Comparison of ENCODE assay signal across 13 cellular contexts in the genomic region with DNA sequence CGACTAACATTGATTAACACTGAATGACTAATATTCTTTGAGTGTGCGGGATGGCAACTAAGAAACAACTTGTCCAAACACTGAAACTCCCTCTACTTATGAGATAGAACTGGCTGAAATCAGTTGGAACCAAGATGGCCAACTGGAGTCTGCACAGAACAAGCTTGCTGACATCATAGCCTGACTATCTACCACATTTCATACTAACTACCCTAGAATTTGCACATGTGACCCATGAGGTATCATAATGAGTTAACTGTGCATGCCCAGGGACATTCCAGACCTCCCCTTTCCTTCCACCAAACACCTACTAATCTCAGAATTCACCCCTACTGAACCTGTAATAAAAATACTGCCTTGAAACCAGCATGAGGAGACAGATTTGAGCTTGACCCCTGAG. TPM values are rescaled to one million over a fixed set of nuclear protein-coding genes. Genes with fewer than 3 reads are reported as not detected.
DNase-seq lines count a peak whose midpoint lies in the region; ATAC-seq and TF ChIP-seq lines count a peak whose summit lies in the region.
"Had no signal": no experiment of that assay in that cellular context is flagged by ENCODE, and none has a peak within 500 bp of the region (broad histone marks: within the 10 kb centered on the region; RNA-seq: fewer than 3 reads in every experiment).

No MANE protein-coding gene starts in this region.

- H2AFZ ChIP-seq in neural progenitor cell (replicated peaks) = no peak overlapping the region

- no peak overlapping the region for H3K27ac Mint-ChIP-seq in neural progenitor cell

- TF ChIP-seq POLR2A in lower leg skin (IDR thresholded peaks at IDR 0.05) = no peak

- H3K27me3 ChIP-seq in neural progenitor cell = no peaks in the 10 kb centered on the region
- no peaks in the 10 kb centered on the region for H3K27me3 ChIP-seq in left ventricle myocardium inferior (ENCODE audit: low read depth)

- no peaks in the 10 kb centered on the region for H3K9me3 Mint-ChIP-seq in activated T-cell treated with anti-CD3 and anti-CD28 coated beads, Interleukin-2, amount 50 U/mL, for 4 hours
- peaks cover 8% of the 10 kb centered on the region for H3K9me3 Mint-ChIP-seq in neural progenitor cell

- DNase-seq in activated T-cell treated with anti-CD3 and anti-CD28 coated beads, Interleukin-2, amount 50 U/mL, for 4 hours = no peak
- DNase-seq in activated T-cell treated with anti-CD3 and anti-CD28 coated beads, Interleukin-2, amount 50 U/mL, for 1 hour = no peak
- DNase-seq in NCI-H226 = peak; percentile 23
- DNase-seq in neural progenitor cell (ENCODE audit: low spot score) = no peak
- no peak for DNase-seq in lower leg skin (ENCODE audit: low spot score in 2 of 2)
- DNase-seq in left ventricle myocardium inferior = no peak
- DNase-seq: DMS79, MV-4-11, naive B cell, Right ventricle myocardium superior had no signal

- H3K4me1 ChIP-seq in neural progenitor cell = peaks cover 42% of the 10 kb centered on the region
- H3K4me1 ChIP-seq in left ventricle myocardium inferior = peaks cover 10% of the 10 kb centered on the region

- H3K27me3 Mint-ChIP-seq in activated T-cell treated with anti-CD3 and anti-CD28 coated beads, Interleukin-2, amount 50 U/mL, for 4 hours (ENCODE audit: low read depth) = no peaks in the 10 kb centered on the region
- no peaks in the 10 kb centered on the region for H3K27me3 Mint-ChIP-seq in neural progenitor cell (ENCODE audit: insufficient read depth, low read depth)
- H3K27me3 Mint-ChIP-seq: brain, naive B cell had no signal

- H3K4me1 Mint-ChIP-seq in activated T-cell treated with anti-CD3 and anti-CD28 coated beads, Interleukin-2, amount 50 U/mL, for 4 hours (ENCODE audit: low read depth) = peaks cover 54% of the 10 kb centered on the region
- H3K4me1 Mint-ChIP-seq in neural progenitor cell = peaks cover 30% of the 10 kb centered on the region

- peaks cover 94% of the 10 kb centered on the region for H4K20me1 ChIP-seq in neural progenitor cell (ENCODE audit: low read depth)

- TF ChIP-seq CTCF in neural progenitor cell (IDR thresholded peaks at IDR 0.05) (no peak), lower leg skin (IDR thresholded peaks at IDR 0.05) (no peak), left ventricle myocardium inferior (IDR thresholded peaks at IDR 0.05; ENCODE audit: borderline replicate concordance) (no peak)

- peaks cover 99% of the 10 kb centered on the region for H3K79me2 ChIP-seq in neural progenitor cell (ENCODE audit: low read depth)

- no peak overlapping the region for H3K4me3 Mint-ChIP-seq in activated T-cell treated with anti-CD3 and anti-CD28 coated beads, Interleukin-2, amount 50 U/mL, for 4 hours
- no peak overlapping the region for H3K4me3 Mint-ChIP-seq in neural progenitor cell
- H3K4me3 Mint-ChIP-seq: brain, naive B cell had no signal

- no peak overlapping the region for H3K4me2 ChIP-seq in neural progenitor cell

- H3K4me3 ChIP-seq in neural progenitor cell (no peak overlapping the region), lower leg skin (ENCODE audit: low read depth, poor library complexity, severe bottlenecking) (no peak overlapping the region), left ventricle myocardium inferior (no peak overlapping the region)

- H3K27ac ChIP-seq in neural progenitor cell = peak overlapping the region; percentile 71
- H3K27ac ChIP-seq in left ventricle myocardium inferior (replicated peaks) = no peak overlapping the region

- peaks cover 38% of the 10 kb centered on the region for H3F3A ChIP-seq in neural progenitor cell (ENCODE audit: low read depth)

- H3K9me3 ChIP-seq in neural progenitor cell (ENCODE audit: low read depth) (no peaks in the 10 kb centered on the region), left ventricle myocardium inferior (replicated peaks) (no peaks in the 10 kb centered on the region)

- H3K36me3 ChIP-seq in neural progenitor cell (peaks cover 16% of the 10 kb centered on the region), left ventricle myocardium inferior (peaks cover 25% of the 10 kb centered on the region)

- intact Hi-C loops in lower leg skin (cut with DNase I; ENCODE audit: low total_unique reads) (loop anchor here (5.0 kb wide), 1 partner anchor 1603 kb away; no protein-coding TSS in a partner anchor), left ventricle myocardium inferior (cut with micrococcal nuclease) (no loop called here)

- peak; percentile 80 to 86 for ATAC-seq in activated T-cell treated with anti-CD3 and anti-CD28 coated beads, Interleukin-2, amount 50 U/mL, for 4 hours
- ATAC-seq in HG02610 (IDR thresholded peaks at IDR 0.05; ENCODE audit: unreplicated experiment) (peak; percentile 84), GM19395 (IDR thresholded peaks at IDR 0.05; ENCODE audit: unreplicated experiment) (no peak)

- 45 to 60% methylated on average over 2 of the region's 2 CpGs for WGBS in lower leg skin, 2 donors

- no peak overlapping the region for H3K9ac ChIP-seq in neural progenitor cell

- peaks cover 56% of the 10 kb centered on the region for H3K36me3 Mint-ChIP-seq in activated T-cell treated with anti-CD3 and anti-CD28 coated beads, Interleukin-2, amount 50 U/mL, for 4 hours (ENCODE audit: insufficient read depth)
- H3K36me3 Mint-ChIP-seq in neural progenitor cell = peaks cover 55% of the 10 kb centered on the region

RNA-seq across cellular contexts. Expression of a gene that starts 43.2 kb away (rescaled TPM):
- total RNA-seq in activated T-cell treated with anti-CD3 and anti-CD28 coated beads, Interleukin-2, amount 50 U/mL, for 4 hours = 10 to 100 TPM; 17.0 to 18.4 (median 17.6) TPM
- total RNA-seq in neural progenitor cell (ENCODE audit: low replicate concordance) (80.0 and 129 TPM in 2 replicates), lower leg skin (10 to 100 TPM; 21.3 to 23.9 (median 22.4) TPM), left ventricle myocardium inferior (13.0 TPM)
